ENCODE assay signal across 13 cellular contexts in genomic region chr2:69164379-69164778, GRCh38.
A peak's percentile ranks its signal among the peaks of the same experiment; 100 is the strongest.
DNase-seq lines count a peak whose midpoint lies in the region; ATAC-seq and TF ChIP-seq lines count a peak whose summit lies in the region.
"Had no signal": no experiment of that assay in that cellular context is flagged by ENCODE, and none has a peak within 500 bp of the region (broad histone marks: within the 10 kb centered on the region; RNA-seq: fewer than 3 reads in every experiment).

No MANE protein-coding gene starts in this region.

- intact Hi-C loops in heart left ventricle (cut with DNase I) = loop anchor here in 1 of 10 donors (10.0 kb wide), 1 partner anchor 150 kb away; the partner anchor contains the start of gene ANTXR1

- TF ChIP-seq POLR2A in heart left ventricle (IDR thresholded peaks at IDR 0.05) = no peak

- ATAC-seq in heart left ventricle = peak in 3 of 4 donors; percentile 44 to 59 (median 55)
- ATAC-seq: foreskin keratinocyte, PC-3 had no signal

- no peak for TF ChIP-seq CTCF in heart left ventricle (IDR thresholded peaks at IDR 0.05)

- WGBS in heart left ventricle, 4 donors = 33 to 41% (median 36%) methylated on average over 3 of the region's 3 CpGs

- peaks cover 0 to 76% (median 41%) of the 10 kb centered on the region in 12 donors for H3K4me1 ChIP-seq in heart left ventricle
- H3K4me1 ChIP-seq in SJCRH30 = peaks cover 33% of the 10 kb centered on the region

- H3K4me3 ChIP-seq in heart left ventricle (no peak overlapping the region), SJCRH30 (no peak overlapping the region)

- H3K27ac ChIP-seq in heart left ventricle = peak overlapping the region in 5 of 12 donors; percentile 4 to 63 (median 46)
- H3K27ac ChIP-seq in SJCRH30 = no peak overlapping the region
- H3K27ac ChIP-seq: foreskin keratinocyte had no signal

- peak; percentile 33 for DNase-seq in DMS 273 (lab: John Stamatoyannopoulos, UW; ENCODE audit: unreplicated experiment)
- peak; percentile 97 for DNase-seq in amniotic epithelial cell (ENCODE audit: low read depth)
- DNase-seq in heart left ventricle = no peak
- DNase-seq in pulmonary artery endothelial cell (ENCODE audit: low read depth, low spot score) = peak; percentile 30
- DNase-seq in SJCRH30 = no peak
- no peak for DNase-seq in activated CD4-positive, alpha-beta T cell treated with anti-CD3 and anti-CD28 coated beads for 48 hours
- DNase-seq in activated CD8-positive, alpha-beta memory T cell treated with anti-CD3 and anti-CD28 coated beads, Interleukin-2, amount 50 U/mL, for 48 hours = no peak
- DNase-seq in NCI-H446 treated with DMSO at 0.1 percent for 48 hours (lab: John Stamatoyannopoulos, UW) = no peak
- DNase-seq: activated naive CD4-positive, alpha-beta T cell treated with anti-CD3 and anti-CD28 coated beads for 36 hours; DMS153; foreskin keratinocyte; NCI-H1092; PC-3 had no signal

- H3K36me3 ChIP-seq in heart left ventricle = peaks cover 0 to 8% (median 0%) of the 10 kb centered on the region in 9 donors
- peaks cover 62% of the 10 kb centered on the region for H3K36me3 ChIP-seq in SJCRH30

- H3K27me3 ChIP-seq in heart left ventricle (no peaks in the 10 kb centered on the region), SJCRH30 (no peaks in the 10 kb centered on the region)
- H3K27me3 ChIP-seq: foreskin keratinocyte had no signal

- H3K9me3 ChIP-seq in heart left ventricle (no peaks in the 10 kb centered on the region), SJCRH30 (replicated peaks) (no peaks in the 10 kb centered on the region)

Comparison
In these comparisons a context has a peak if more than half of its experiments do, and no peak if none do; other contexts are left out.
1. DNase-seq: peak in DMS 273 (single experiment), amniotic epithelial cell (single experiment) and pulmonary artery endothelial cell (single experiment); none in heart left ventricle (0 of 5), SJCRH30 (0 of 2), activated CD4-positive, alpha-beta T cell treated with anti-CD3 and anti-CD28 coated beads for 48 hours (single experiment), activated CD8-positive, alpha-beta memory T cell treated with anti-CD3 and anti-CD28 coated beads, Interleukin-2, amount 50 U/mL, for 48 hours (single experiment) and NCI-H446 treated with DMSO at 0.1 percent for 48 hours (single experiment).